In the genomic region with DNA sequence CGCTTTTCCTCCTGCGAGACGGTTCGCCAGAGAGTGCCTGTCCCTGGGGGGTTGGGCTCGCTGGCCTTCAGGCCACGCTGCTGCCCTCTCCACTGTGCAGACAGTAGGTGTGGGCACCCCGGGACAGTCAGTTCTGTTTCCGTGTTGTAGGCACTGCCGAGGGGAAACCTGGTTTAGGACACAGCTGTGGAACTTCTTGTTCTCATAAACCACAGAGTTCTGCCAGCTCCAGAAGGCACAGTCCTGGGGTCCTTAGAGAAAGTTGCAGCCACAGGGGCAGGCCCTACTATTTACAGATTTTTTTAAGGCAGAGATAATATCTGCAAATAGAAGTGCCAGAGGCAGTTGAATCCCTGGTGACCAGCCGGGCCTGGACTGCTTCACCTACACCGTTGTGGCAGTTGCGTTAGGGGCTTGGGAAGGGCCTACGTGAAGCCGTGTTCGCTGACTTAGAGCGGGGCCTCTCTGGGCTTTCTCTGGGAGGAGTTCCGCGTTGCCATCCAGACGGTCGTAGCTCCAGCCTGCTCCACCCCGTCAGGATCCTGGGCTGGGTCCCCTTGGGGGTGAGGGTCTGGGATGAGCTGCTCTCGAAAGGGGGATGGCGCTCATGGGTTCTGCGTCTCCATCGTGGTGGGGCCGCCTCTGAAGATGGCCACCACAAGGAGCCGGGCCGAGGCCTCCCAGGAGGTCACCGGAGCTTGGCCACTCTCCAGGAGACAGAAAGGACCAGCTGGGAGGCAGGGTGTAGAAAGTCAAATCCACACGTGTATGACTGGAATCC, we compare ENCODE assay signal across 21 cellular contexts.
DNase-seq lines count a peak whose midpoint lies in the region; ATAC-seq and TF ChIP-seq lines count a peak whose summit lies in the region.
"Had no signal": no experiment of that assay in that cellular context is flagged by ENCODE, and none has a peak within 500 bp of the region (broad histone marks: within the 10 kb centered on the region; RNA-seq: fewer than 3 reads in every experiment).

No MANE protein-coding gene starts in this region.

- POLR2A ChIA-PET in MCF 10A (lab: Yijun Ruan, JAX): no interaction called here

- H3K4me1 Mint-ChIP-seq in MCF 10A (ENCODE audit: insufficient read depth, unreplicated experiment) (no peaks in the 10 kb centered on the region), glutamatergic neuron (ENCODE audit: low read depth, unreplicated experiment) (peaks cover 9% of the 10 kb centered on the region)
- H3K4me1 Mint-ChIP-seq: stimulated activated naive CD8-positive, alpha-beta T cell treated with anti-CD3 and anti-CD28 coated beads, Interleukin-15, amount 100 ng/mL, for 72 hours had no signal

- H3K9ac ChIP-seq in mesenchymal stem cell (ENCODE audit: low read length): no peak overlapping the region
- H3K9ac ChIP-seq in colonic mucosa (ENCODE audit: low read depth in 2 of 2, low read length in 2 of 2): no peak overlapping the region
- H3K9ac ChIP-seq in Karpas-422 (ENCODE audit: low read length): no peak overlapping the region

- H3K4ac ChIP-seq in mesenchymal stem cell (ENCODE audit: low read depth in 1 of 2, low read length in 2 of 2): no peak overlapping the region

- H3K27me3 Mint-ChIP-seq in MCF 10A (ENCODE audit: insufficient read depth, unreplicated experiment): no peaks in the 10 kb centered on the region
- peaks cover 3% of the 10 kb centered on the region for H3K27me3 Mint-ChIP-seq in glutamatergic neuron (ENCODE audit: unreplicated experiment)
- H3K27me3 Mint-ChIP-seq: activated CD4-positive, alpha-beta memory T cell treated with anti-CD3 and anti-CD28 coated beads for 36 hours; activated naive CD8-positive, alpha-beta T cell; stimulated activated naive CD8-positive, alpha-beta T cell treated with anti-CD3 and anti-CD28 coated beads, Interleukin-15, amount 100 ng/mL, for 72 hours had no signal

- intact Hi-C loops in MCF 10A (cut with micrococcal nuclease) (no loop called here), colonic mucosa (cut with DNase I) (no loop called here)

- no peak overlapping the region for H3K4me3 ChIP-seq in mesenchymal stem cell (ENCODE audit: insufficient read depth in 1 of 2, low read depth in 1 of 2, low read length in 2 of 2)
- H3K4me3 ChIP-seq in colonic mucosa: no peak overlapping the region
- H3K4me3 ChIP-seq in Karpas-422 (ENCODE audit: low read length): no peak overlapping the region
- H3K4me3 ChIP-seq: ascending aorta, K562, thyroid gland had no signal

- H3K36me3 ChIP-seq in mesenchymal stem cell (ENCODE audit: control insufficient read depth in 1 of 2, insufficient read depth in 2 of 2, low read depth in 1 of 2, low read length in 2 of 2) (peaks cover 11 to 54% of the 10 kb centered on the region in 2 experiments), colonic mucosa (no peaks in the 10 kb centered on the region), Karpas-422 (ENCODE audit: insufficient read depth, low read length) (0 out of 2 replicates have a peak, but pooled peaks cover 2% of the 10 kb centered on the region)

- no peak overlapping the region for H3K14ac ChIP-seq in mesenchymal stem cell (ENCODE audit: low read length in 2 of 2)

- no peak overlapping the region for H2AK5ac ChIP-seq in mesenchymal stem cell (ENCODE audit: low read length, severe bottlenecking)

- peaks cover 4% of the 10 kb centered on the region for H3K9me3 ChIP-seq in mesenchymal stem cell (ENCODE audit: control insufficient read depth, low read length)
- H3K9me3 ChIP-seq in colonic mucosa: no peaks in the 10 kb centered on the region
- H3K9me3 ChIP-seq in Karpas-422 (ENCODE audit: low read length): no peaks in the 10 kb centered on the region
- H3K9me3 ChIP-seq: ascending aorta, thyroid gland had no signal

- no peak for TF ChIP-seq CTCF in MCF 10A (IDR thresholded peaks at IDR 0.05; ENCODE audit: unreplicated experiment)
- no peak for TF ChIP-seq CTCF in glutamatergic neuron (IDR thresholded peaks at IDR 0.05; ENCODE audit: partially characterized antibody, unreplicated experiment)
- TF ChIP-seq CTCF in colonic mucosa (IDR thresholded peaks at IDR 0.05): no peak

- H3K27me3 ChIP-seq in mesenchymal stem cell (ENCODE audit: control insufficient read depth in 1 of 2, insufficient read depth in 1 of 2, low read length in 2 of 2) (no peaks in the 10 kb centered on the region), colonic mucosa (no peaks in the 10 kb centered on the region), Karpas-422 (ENCODE audit: low read length) (no peaks in the 10 kb centered on the region)
- H3K27me3 ChIP-seq: ascending aorta, thyroid gland had no signal

- CTCF ChIA-PET in MCF 10A (lab: Yijun Ruan, JAX): no interaction called here

- no peaks in the 10 kb centered on the region for H4K20me1 ChIP-seq in Karpas-422 (ENCODE audit: insufficient read depth, low read depth, low read length)

- H3K4me3 Mint-ChIP-seq in MCF 10A (ENCODE audit: unreplicated experiment) (no peak overlapping the region), glutamatergic neuron (ENCODE audit: unreplicated experiment) (peak overlapping the region; percentile 3)
- H3K4me3 Mint-ChIP-seq: activated CD4-positive, alpha-beta memory T cell treated with anti-CD3 and anti-CD28 coated beads for 36 hours; activated naive CD8-positive, alpha-beta T cell; stimulated activated naive CD8-positive, alpha-beta T cell treated with anti-CD3 and anti-CD28 coated beads, Interleukin-15, amount 100 ng/mL, for 72 hours had no signal

- no peaks in the 10 kb centered on the region for H3K9me2 ChIP-seq in Karpas-422 (replicated peaks; ENCODE audit: insufficient read depth, low read length)

- no peak for ATAC-seq in HG03457 (IDR thresholded peaks at IDR 0.05; ENCODE audit: unreplicated experiment)
- ATAC-seq: K562; stimulated activated naive CD8-positive, alpha-beta T cell treated with anti-CD3 and anti-CD28 coated beads, Interleukin-15, amount 100 ng/mL, for 72 hours had no signal

- no peak overlapping the region for H2BK120ac ChIP-seq in mesenchymal stem cell (ENCODE audit: low read depth, low read length)

- no peaks in the 10 kb centered on the region for H3K4me1 ChIP-seq in mesenchymal stem cell (ENCODE audit: control insufficient read depth, insufficient read depth, low read depth, low read length)
- H3K4me1 ChIP-seq in colonic mucosa: no peaks in the 10 kb centered on the region
- H3K4me1 ChIP-seq in Karpas-422 (ENCODE audit: low read length): no peaks in the 10 kb centered on the region
- H3K4me1 ChIP-seq: ascending aorta, thyroid gland had no signal

- H4K8ac ChIP-seq in mesenchymal stem cell (ENCODE audit: low read length): peak overlapping the region; percentile 76

- H3K27ac ChIP-seq in mesenchymal stem cell (ENCODE audit: low read length, poor library complexity, severe bottlenecking) (no peak overlapping the region), colonic mucosa (no peak overlapping the region), Karpas-422 (ENCODE audit: low read length) (no peak overlapping the region)
- H3K27ac ChIP-seq: ascending aorta, RWPE1, thyroid gland had no signal

- peak; percentile 86 to 88 for DNase-seq in T47D (ENCODE audit: low read depth in 1 of 2, low spot score in 1 of 2)
- DNase-seq in MCF 10A (ENCODE audit: unreplicated experiment): no peak
- peak; percentile 42 for DNase-seq in glutamatergic neuron
- DNase-seq in mesenchymal stem cell: no peak
- no peak for DNase-seq in colonic mucosa
- no peak for DNase-seq in Karpas-422
- DNase-seq in NCI-H1417 treated with DMSO at 0.1 percent for 48 hours (lab: John Stamatoyannopoulos, UW): no peak
- DNase-seq: 8988T; activated CD4-positive, alpha-beta memory T cell treated with anti-CD3 and anti-CD28 coated beads for 36 hours; GF-D8; NCI-H1694; occipital lobe; retina; stimulated activated naive CD8-positive, alpha-beta T cell treated with anti-CD3 and anti-CD28 coated beads, Interleukin-15, amount 100 ng/mL, for 72 hours; T1000; thyroid gland had no signal

- 85% methylated on average over 28 of the region's 30 CpGs for WGBS in mesenchymal stem cell

- H3K4me2 ChIP-seq in mesenchymal stem cell (ENCODE audit: low read length, poor library complexity, severe bottlenecking): no peak overlapping the region
- no peak overlapping the region for H3K4me2 ChIP-seq in Karpas-422 (ENCODE audit: low read depth, low read length, poor library complexity, severe bottlenecking)

- H3K27ac Mint-ChIP-seq in MCF 10A (ENCODE audit: low read depth, unreplicated experiment) (no peak overlapping the region), glutamatergic neuron (ENCODE audit: unreplicated experiment) (peak overlapping the region; percentile 1)
- H3K27ac Mint-ChIP-seq: activated CD4-positive, alpha-beta memory T cell treated with anti-CD3 and anti-CD28 coated beads for 36 hours; activated naive CD8-positive, alpha-beta T cell had no signal

- peak overlapping the region in 1 of 2 experiments; percentile 17 for H3K18ac ChIP-seq in mesenchymal stem cell (ENCODE audit: low read depth in 1 of 2, low read length in 2 of 2)

- no peaks in the 10 kb centered on the region for H3K9me3 Mint-ChIP-seq in MCF 10A (ENCODE audit: unreplicated experiment)
- H3K9me3 Mint-ChIP-seq in glutamatergic neuron (ENCODE audit: unreplicated experiment): peaks cover 7% of the 10 kb centered on the region
- H3K9me3 Mint-ChIP-seq: activated CD4-positive, alpha-beta memory T cell treated with anti-CD3 and anti-CD28 coated beads for 36 hours; stimulated activated naive CD8-positive, alpha-beta T cell treated with anti-CD3 and anti-CD28 coated beads, Interleukin-15, amount 100 ng/mL, for 72 hours had no signal

- H2AFZ ChIP-seq in mesenchymal stem cell (ENCODE audit: low read depth, low read length) (no peak overlapping the region), Karpas-422 (ENCODE audit: low read length) (no peak overlapping the region)

- H4K91ac ChIP-seq in mesenchymal stem cell (ENCODE audit: low read length): no peak overlapping the region

- H2BK5ac ChIP-seq in mesenchymal stem cell (ENCODE audit: low read depth, low read length, poor library complexity, severe bottlenecking): no peak overlapping the region

- H3K23ac ChIP-seq in mesenchymal stem cell (ENCODE audit: low read length in 2 of 2): no peak overlapping the region

- no peak overlapping the region for H2BK15ac ChIP-seq in mesenchymal stem cell (ENCODE audit: low read depth, poor library complexity, severe bottlenecking)

- H3K79me2 ChIP-seq in Karpas-422 (ENCODE audit: low read length): no peaks in the 10 kb centered on the region

- H3K79me1 ChIP-seq in mesenchymal stem cell (replicated peaks; ENCODE audit: low read length, poor library complexity, severe bottlenecking): peaks cover 10% of the 10 kb centered on the region

- H2BK12ac ChIP-seq in mesenchymal stem cell (ENCODE audit: low read length in 2 of 2): peak overlapping the region in 1 of 2 experiments; percentile 51

- H3K36me3 Mint-ChIP-seq in MCF 10A (ENCODE audit: insufficient read depth, unreplicated experiment) (peaks cover 13% of the 10 kb centered on the region), glutamatergic neuron (ENCODE audit: unreplicated experiment) (peaks cover 10% of the 10 kb centered on the region)

- no TSS peak for BruUV-seq in MCF 10A (replicated peaks; lab: Mats Ljungman, UMichigan)

- in situ Hi-C loops in T47D (cut with HindIII; ENCODE audit: low pct_unique_long_range_greater_than_20kb, low sequenced_read_pairs): no loop called here

Comparison
In these comparisons a context has a peak if more than half of its experiments do, and no peak if none do; other contexts are left out.
1. DNase-seq: peak in T47D (2 of 2) and glutamatergic neuron (single experiment); none in MCF 10A (single experiment), mesenchymal stem cell (single experiment), colonic mucosa (single experiment), Karpas-422 (single experiment) and NCI-H1417 treated with DMSO at 0.1 percent for 48 hours (single experiment).